1 cellular context compared by ENCODE assay signal in genomic region chr19:13774217-13775191, GRCh38.
A peak's percentile ranks its signal among the peaks of the same experiment; 100 is the strongest.
TF ChIP-seq lines count a peak whose summit lies in the region.

C19orf53 (plus strand) TSS chr19:13774456; CDS start chr19:13774478, 22 bp downstream.

TF ChIP-seq in HepG2, 621 proteins besides CTCF, POLR2A, EP300 and RAD21 (continued from another document and continues in another):
- TF ChIP-seq, protein P1, sequence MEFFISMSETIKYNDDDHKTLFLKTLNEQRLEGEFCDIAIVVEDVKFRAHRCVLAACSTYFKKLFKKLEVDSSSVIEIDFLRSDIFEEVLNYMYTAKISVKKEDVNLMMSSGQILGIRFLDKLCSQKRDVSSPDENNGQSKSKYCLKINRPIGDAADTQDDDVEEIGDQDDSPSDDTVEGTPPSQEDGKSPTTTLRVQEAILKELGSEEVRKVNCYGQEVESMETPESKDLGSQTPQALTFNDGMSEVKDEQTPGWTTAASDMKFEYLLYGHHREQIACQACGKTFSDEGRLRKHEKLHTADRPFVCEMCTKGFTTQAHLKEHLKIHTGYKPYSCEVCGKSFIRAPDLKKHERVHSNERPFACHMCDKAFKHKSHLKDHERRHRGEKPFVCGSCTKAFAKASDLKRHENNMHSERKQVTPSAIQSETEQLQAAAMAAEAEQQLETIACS (CRISPR knock-in tag; IDR thresholded peaks at IDR 0.05) = no peak
- TF ChIP-seq RARG (CRISPR knock-in tag; IDR thresholded peaks at IDR 0.05; ENCODE audit: low read depth) (no peak), CBX5 (CRISPR knock-in tag; IDR thresholded peaks at IDR 0.05; ENCODE audit: borderline replicate concordance) (peak; percentile 95; the same call in 1 of the 2 replicates), IRX3 (CRISPR knock-in tag; IDR thresholded peaks at IDR 0.05; ENCODE audit: borderline replicate concordance, low read depth) (peak; percentile 81), ZNF687 (CRISPR knock-in tag; IDR thresholded peaks at IDR 0.05) (peak; percentile 89), MAZ (IDR thresholded peaks at IDR 0.05; ENCODE audit: borderline replicate concordance, low read depth, low read length) (no peak), MAZ (CRISPR knock-in tag; IDR thresholded peaks at IDR 0.05; ENCODE audit: low read depth) (peak; percentile 86), HOMEZ (CRISPR knock-in tag; IDR thresholded peaks at IDR 0.05; ENCODE audit: low read depth) (no peak), ZBTB26 (CRISPR knock-in tag; IDR thresholded peaks at IDR 0.05; ENCODE audit: borderline replicate concordance) (peak; percentile 73; the same call in 1 of the 2 replicates), STAG1 (CRISPR knock-in tag; IDR thresholded peaks at IDR 0.05) (no peak), ARNTL (CRISPR knock-in tag; IDR thresholded peaks at IDR 0.05) (peak; percentile 70; the same call in 1 of the 2 replicates), PAF1 (CRISPR knock-in tag; IDR thresholded peaks at IDR 0.05) (no peak), KDM6A (CRISPR knock-in tag; IDR thresholded peaks at IDR 0.05; ENCODE audit: low read depth) (no peak), ZNF512 (CRISPR knock-in tag; IDR thresholded peaks at IDR 0.05) (no peak), FOXO4 (CRISPR knock-in tag; conservative IDR thresholded peaks at IDR 0.05) (no peak), ZNF17 (CRISPR knock-in tag; IDR thresholded peaks at IDR 0.05) (no peak), NCOA1 (CRISPR knock-in tag; IDR thresholded peaks at IDR 0.05) (no peak), SMAD3 (CRISPR knock-in tag; IDR thresholded peaks at IDR 0.05) (peak; percentile 99), TBX3 (IDR thresholded peaks at IDR 0.05; ENCODE audit: borderline replicate concordance) (no peak), HNRNPUL1 (IDR thresholded peaks at IDR 0.05; ENCODE audit: low read depth, low read length) (no peak), ZFX (CRISPR knock-in tag; IDR thresholded peaks at IDR 0.05; ENCODE audit: low read depth) (peak; percentile 74), SRSF4 (IDR thresholded peaks at IDR 0.05; ENCODE audit: low read depth, low read length, poor library complexity, severe bottlenecking) (no peak), ZNF354B (CRISPR knock-in tag; IDR thresholded peaks at IDR 0.05) (no peak), SMAD9 (CRISPR knock-in tag; IDR thresholded peaks at IDR 0.05) (0 out of 2 replicates have a peak, but pooled peaks have one; percentile 41), ARID3A (IDR thresholded peaks at IDR 0.05; ENCODE audit: low read depth, low read length) (0 out of 2 replicates have a peak, but pooled peaks have one; percentile 28), MIER2 (CRISPR knock-in tag; IDR thresholded peaks at IDR 0.05) (no peak)
- TF ChIP-seq, protein P2, sequence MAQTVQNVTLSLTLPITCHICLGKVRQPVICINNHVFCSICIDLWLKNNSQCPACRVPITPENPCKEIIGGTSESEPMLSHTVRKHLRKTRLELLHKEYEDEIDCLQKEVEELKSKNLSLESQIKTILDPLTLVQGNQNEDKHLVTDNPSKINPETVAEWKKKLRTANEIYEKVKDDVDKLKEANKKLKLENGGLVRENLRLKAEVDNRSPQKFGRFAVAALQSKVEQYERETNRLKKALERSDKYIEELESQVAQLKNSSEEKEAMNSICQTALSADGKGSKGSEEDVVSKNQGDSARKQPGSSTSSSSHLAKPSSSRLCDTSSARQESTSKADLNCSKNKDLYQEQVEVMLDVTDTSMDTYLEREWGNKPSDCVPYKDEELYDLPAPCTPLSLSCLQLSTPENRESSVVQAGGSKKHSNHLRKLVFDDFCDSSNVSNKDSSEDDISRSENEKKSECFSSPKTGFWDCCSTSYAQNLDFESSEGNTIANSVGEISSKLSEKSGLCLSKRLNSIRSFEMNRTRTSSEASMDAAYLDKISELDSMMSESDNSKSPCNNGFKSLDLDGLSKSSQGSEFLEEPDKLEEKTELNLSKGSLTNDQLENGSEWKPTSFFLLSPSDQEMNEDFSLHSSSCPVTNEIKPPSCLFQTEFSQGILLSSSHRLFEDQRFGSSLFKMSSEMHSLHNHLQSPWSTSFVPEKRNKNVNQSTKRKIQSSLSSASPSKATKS (CRISPR knock-in tag; IDR thresholded peaks at IDR 0.05) = 0 out of 2 replicates have a peak, but pooled peaks have one; percentile 19
- TF ChIP-seq, protein P3, sequence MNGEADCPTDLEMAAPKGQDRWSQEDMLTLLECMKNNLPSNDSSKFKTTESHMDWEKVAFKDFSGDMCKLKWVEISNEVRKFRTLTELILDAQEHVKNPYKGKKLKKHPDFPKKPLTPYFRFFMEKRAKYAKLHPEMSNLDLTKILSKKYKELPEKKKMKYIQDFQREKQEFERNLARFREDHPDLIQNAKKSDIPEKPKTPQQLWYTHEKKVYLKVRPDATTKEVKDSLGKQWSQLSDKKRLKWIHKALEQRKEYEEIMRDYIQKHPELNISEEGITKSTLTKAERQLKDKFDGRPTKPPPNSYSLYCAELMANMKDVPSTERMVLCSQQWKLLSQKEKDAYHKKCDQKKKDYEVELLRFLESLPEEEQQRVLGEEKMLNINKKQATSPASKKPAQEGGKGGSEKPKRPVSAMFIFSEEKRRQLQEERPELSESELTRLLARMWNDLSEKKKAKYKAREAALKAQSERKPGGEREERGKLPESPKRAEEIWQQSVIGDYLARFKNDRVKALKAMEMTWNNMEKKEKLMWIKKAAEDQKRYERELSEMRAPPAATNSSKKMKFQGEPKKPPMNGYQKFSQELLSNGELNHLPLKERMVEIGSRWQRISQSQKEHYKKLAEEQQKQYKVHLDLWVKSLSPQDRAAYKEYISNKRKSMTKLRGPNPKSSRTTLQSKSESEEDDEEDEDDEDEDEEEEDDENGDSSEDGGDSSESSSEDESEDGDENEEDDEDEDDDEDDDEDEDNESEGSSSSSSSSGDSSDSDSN (CRISPR knock-in tag; IDR thresholded peaks at IDR 0.05) = peak; percentile 60
- TF ChIP-seq, protein P4, sequence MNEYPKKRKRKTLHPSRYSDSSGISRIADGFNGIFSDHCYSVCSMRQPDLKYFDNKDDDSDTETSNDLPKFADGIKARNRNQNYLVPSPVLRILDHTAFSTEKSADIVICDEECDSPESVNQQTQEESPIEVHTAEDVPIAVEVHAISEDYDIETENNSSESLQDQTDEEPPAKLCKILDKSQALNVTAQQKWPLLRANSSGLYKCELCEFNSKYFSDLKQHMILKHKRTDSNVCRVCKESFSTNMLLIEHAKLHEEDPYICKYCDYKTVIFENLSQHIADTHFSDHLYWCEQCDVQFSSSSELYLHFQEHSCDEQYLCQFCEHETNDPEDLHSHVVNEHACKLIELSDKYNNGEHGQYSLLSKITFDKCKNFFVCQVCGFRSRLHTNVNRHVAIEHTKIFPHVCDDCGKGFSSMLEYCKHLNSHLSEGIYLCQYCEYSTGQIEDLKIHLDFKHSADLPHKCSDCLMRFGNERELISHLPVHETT (CRISPR knock-in tag; conservative IDR thresholded peaks at IDR 0.05) = peak; percentile 91; the same call in 1 of the 2 replicates
- TF ChIP-seq, protein P5, sequence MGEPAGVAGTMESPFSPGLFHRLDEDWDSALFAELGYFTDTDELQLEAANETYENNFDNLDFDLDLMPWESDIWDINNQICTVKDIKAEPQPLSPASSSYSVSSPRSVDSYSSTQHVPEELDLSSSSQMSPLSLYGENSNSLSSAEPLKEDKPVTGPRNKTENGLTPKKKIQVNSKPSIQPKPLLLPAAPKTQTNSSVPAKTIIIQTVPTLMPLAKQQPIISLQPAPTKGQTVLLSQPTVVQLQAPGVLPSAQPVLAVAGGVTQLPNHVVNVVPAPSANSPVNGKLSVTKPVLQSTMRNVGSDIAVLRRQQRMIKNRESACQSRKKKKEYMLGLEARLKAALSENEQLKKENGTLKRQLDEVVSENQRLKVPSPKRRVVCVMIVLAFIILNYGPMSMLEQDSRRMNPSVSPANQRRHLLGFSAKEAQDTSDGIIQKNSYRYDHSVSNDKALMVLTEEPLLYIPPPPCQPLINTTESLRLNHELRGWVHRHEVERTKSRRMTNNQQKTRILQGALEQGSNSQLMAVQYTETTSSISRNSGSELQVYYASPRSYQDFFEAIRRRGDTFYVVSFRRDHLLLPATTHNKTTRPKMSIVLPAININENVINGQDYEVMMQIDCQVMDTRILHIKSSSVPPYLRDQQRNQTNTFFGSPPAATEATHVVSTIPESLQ (CRISPR knock-in tag; conservative IDR thresholded peaks at IDR 0.05) = peak; percentile 81; the same call in 1 of the 2 replicates
